In genomic region chr5:32278403-32278802, GRCh38 we compare ENCODE assay signal across 1 cellular context.
TF ChIP-seq lines count a peak whose summit lies in the region.

No MANE protein-coding gene starts in this region.

TF ChIP-seq in WTC11, 78 proteins besides CTCF, POLR2A, EP300 and RAD21 (continued from another document):
- TF ChIP-seq AFF4 (CRISPR knock-in tag; IDR thresholded peaks at IDR 0.05; ENCODE audit: borderline replicate concordance) (no peak), CREM (CRISPR knock-in tag; IDR thresholded peaks at IDR 0.05) (no peak), ZNF416 (CRISPR knock-in tag; IDR thresholded peaks at IDR 0.05) (no peak), TEAD1 (CRISPR knock-in tag; IDR thresholded peaks at IDR 0.05) (no peak), CREB1 (CRISPR knock-in tag; IDR thresholded peaks at IDR 0.05) (no peak), ZNF138 (CRISPR knock-in tag; conservative IDR thresholded peaks at IDR 0.05) (no peak), CDX4 (CRISPR knock-in tag; IDR thresholded peaks at IDR 0.05; ENCODE audit: borderline replicate concordance) (no peak), HMGXB4 (CRISPR knock-in tag; IDR thresholded peaks at IDR 0.05) (no peak), SMAD4 (CRISPR knock-in tag; IDR thresholded peaks at IDR 0.05) (no peak), EMX1 (CRISPR knock-in tag; IDR thresholded peaks at IDR 0.05) (no peak)
